In genomic region chr2:8654483-8654882, GRCh38 we compare ENCODE assay signal across 21 cellular contexts.
"Had no signal": no experiment of that assay in that cellular context is flagged by ENCODE, and none has a peak within 500 bp of the region (broad histone marks: within the 10 kb centered on the region; RNA-seq: fewer than 3 reads in every experiment).

No MANE protein-coding gene starts in this region.

- DNase-seq: effector CD4-positive, alpha-beta T cell; hypothalamus; mesenchymal stem cell; mucosa of descending colon; naive B cell; pancreas; stimulated activated CD4-positive, alpha-beta T cell treated with anti-CD3 and anti-CD28 coated beads, Interleukin-2, amount 100 ng/mL, for 24 hours; stimulated activated CD4-positive, alpha-beta T cell treated with anti-CD3 and anti-CD28 coated beads, Interleukin-4, amount 100 ng/mL, for 24 hours; stimulated activated naive CD4-positive, alpha-beta T cell treated with Interleukin-2 at 50 U/mL for 16 hours; substantia nigra; testis; upper lobe of left lung; uterus had no signal

- H3K4me3 Mint-ChIP-seq: mesothelial cell of epicardium; naive B cell; stimulated activated effector memory CD8-positive, alpha-beta T cell treated with anti-CD3 and anti-CD28 coated beads, Interleukin-12 subunit alpha, Interleukin-12 subunit beta, amount 100 ng/mL, for 72 hours had no signal

- H3K27ac Mint-ChIP-seq: mesothelial cell of epicardium; stimulated activated effector memory CD8-positive, alpha-beta T cell treated with anti-CD3 and anti-CD28 coated beads, Interleukin-12 subunit alpha, Interleukin-12 subunit beta, amount 100 ng/mL, for 72 hours had no signal

- H3K27me3 ChIP-seq: pancreas, sigmoid colon, testis, tibial artery, upper lobe of left lung, uterus had no signal

- H3K27me3 Mint-ChIP-seq: progenitor cell of endocrine pancreas had no signal

- H3K36me3 ChIP-seq: neutrophil, pancreas, sigmoid colon, tibial artery, upper lobe of left lung, uterus had no signal

- H3K4me3 ChIP-seq: dorsolateral prefrontal cortex, mucosa of descending colon, pancreas, sigmoid colon, testis, tibial artery, upper lobe of left lung, uterus had no signal

- H3K27ac ChIP-seq: neutrophil, pancreas, sigmoid colon, testis, tibial artery, upper lobe of left lung, uterus had no signal

- H3K9me3 ChIP-seq: mucosa of descending colon, neutrophil, pancreas, sigmoid colon, testis, tibial artery, upper lobe of left lung, uterus had no signal

- H3K9me3 Mint-ChIP-seq: mesothelial cell of epicardium; stimulated activated effector memory CD8-positive, alpha-beta T cell treated with anti-CD3 and anti-CD28 coated beads, Interleukin-12 subunit alpha, Interleukin-12 subunit beta, amount 100 ng/mL, for 72 hours had no signal

- H3K4me1 ChIP-seq: pancreas, sigmoid colon, testis, tibial artery, upper lobe of left lung, uterus had no signal

- ATAC-seq: left lobe of liver; mucosa of descending colon; pancreas; stimulated activated effector memory CD8-positive, alpha-beta T cell treated with anti-CD3 and anti-CD28 coated beads, Interleukin-12 subunit alpha, Interleukin-12 subunit beta, amount 100 ng/mL, for 72 hours had no signal

- H3K36me3 Mint-ChIP-seq: mesothelial cell of epicardium; naive B cell; stimulated activated effector memory CD8-positive, alpha-beta T cell treated with anti-CD3 and anti-CD28 coated beads, Interleukin-12 subunit alpha, Interleukin-12 subunit beta, amount 100 ng/mL, for 72 hours had no signal
